ENCODE assay signal across 1 cellular context in the genomic region with DNA sequence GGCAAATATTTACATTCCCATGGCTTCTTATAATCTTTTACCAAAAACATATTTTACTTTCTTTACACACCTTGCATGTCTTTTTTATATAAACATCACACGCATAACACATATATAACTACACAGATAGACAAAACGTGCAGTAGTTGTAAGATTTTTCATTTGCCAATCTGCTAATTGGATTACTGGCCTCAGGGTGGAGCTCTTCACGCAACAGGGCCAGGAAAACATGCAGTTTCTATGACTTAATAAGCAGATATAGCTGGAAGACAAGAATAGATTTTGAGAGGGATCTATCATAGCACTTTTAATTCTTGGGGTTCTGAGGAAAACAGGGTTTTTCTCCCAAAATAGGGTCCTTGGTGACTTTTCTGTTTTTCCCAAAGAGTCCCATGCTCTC.
TF ChIP-seq lines count a peak whose summit lies in the region.

No MANE protein-coding gene starts in this region.

TF ChIP-seq in K562, 482 proteins besides CTCF, POLR2A, EP300 and RAD21:
- no peak for TF ChIP-seq ZNF695 (CRISPR knock-in tag; IDR thresholded peaks at IDR 0.05)
- no peak for TF ChIP-seq SREBF2 (CRISPR knock-in tag; IDR thresholded peaks at IDR 0.05)
- no peak for TF ChIP-seq SREBF1 (IDR thresholded peaks at IDR 0.05; ENCODE audit: borderline replicate concordance, low read depth, low read length)
- TF ChIP-seq, protein P1, sequence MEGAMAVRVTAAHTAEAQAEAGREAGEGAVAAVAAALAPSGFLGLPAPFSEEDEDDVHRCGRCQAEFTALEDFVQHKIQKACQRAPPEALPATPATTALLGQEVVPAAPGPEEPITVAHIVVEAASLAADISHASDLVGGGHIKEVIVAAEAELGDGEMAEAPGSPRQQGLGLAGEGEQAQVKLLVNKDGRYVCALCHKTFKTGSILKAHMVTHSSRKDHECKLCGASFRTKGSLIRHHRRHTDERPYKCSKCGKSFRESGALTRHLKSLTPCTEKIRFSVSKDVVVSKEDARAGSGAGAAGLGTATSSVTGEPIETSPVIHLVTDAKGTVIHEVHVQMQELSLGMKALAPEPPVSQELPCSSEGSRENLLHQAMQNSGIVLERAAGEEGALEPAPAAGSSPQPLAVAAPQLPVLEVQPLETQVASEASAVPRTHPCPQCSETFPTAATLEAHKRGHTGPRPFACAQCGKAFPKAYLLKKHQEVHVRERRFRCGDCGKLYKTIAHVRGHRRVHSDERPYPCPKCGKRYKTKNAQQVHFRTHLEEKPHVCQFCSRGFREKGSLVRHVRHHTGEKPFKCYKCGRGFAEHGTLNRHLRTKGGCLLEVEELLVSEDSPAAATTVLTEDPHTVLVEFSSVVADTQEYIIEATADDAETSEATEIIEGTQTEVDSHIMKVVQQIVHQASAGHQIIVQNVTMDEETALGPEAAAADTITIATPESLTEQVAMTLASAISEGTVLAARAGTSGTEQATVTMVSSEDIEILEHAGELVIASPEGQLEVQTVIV (CRISPR knock-in tag; IDR thresholded peaks at IDR 0.05; ENCODE audit: borderline replicate concordance), result no peak
- no peak for TF ChIP-seq ZNF347 (CRISPR knock-in tag; IDR thresholded peaks at IDR 0.05; ENCODE audit: low read depth)
- TF ChIP-seq, protein P2, sequence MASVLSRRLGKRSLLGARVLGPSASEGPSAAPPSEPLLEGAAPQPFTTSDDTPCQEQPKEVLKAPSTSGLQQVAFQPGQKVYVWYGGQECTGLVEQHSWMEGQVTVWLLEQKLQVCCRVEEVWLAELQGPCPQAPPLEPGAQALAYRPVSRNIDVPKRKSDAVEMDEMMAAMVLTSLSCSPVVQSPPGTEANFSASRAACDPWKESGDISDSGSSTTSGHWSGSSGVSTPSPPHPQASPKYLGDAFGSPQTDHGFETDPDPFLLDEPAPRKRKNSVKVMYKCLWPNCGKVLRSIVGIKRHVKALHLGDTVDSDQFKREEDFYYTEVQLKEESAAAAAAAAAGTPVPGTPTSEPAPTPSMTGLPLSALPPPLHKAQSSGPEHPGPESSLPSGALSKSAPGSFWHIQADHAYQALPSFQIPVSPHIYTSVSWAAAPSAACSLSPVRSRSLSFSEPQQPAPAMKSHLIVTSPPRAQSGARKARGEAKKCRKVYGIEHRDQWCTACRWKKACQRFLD (CRISPR knock-in tag; IDR thresholded peaks at IDR 0.05), result no peak
- no peak for TF ChIP-seq RBM14 (IDR thresholded peaks at IDR 0.05; ENCODE audit: borderline replicate concordance, insufficient read depth, low read depth, low read length)
- TF ChIP-seq, protein P3, sequence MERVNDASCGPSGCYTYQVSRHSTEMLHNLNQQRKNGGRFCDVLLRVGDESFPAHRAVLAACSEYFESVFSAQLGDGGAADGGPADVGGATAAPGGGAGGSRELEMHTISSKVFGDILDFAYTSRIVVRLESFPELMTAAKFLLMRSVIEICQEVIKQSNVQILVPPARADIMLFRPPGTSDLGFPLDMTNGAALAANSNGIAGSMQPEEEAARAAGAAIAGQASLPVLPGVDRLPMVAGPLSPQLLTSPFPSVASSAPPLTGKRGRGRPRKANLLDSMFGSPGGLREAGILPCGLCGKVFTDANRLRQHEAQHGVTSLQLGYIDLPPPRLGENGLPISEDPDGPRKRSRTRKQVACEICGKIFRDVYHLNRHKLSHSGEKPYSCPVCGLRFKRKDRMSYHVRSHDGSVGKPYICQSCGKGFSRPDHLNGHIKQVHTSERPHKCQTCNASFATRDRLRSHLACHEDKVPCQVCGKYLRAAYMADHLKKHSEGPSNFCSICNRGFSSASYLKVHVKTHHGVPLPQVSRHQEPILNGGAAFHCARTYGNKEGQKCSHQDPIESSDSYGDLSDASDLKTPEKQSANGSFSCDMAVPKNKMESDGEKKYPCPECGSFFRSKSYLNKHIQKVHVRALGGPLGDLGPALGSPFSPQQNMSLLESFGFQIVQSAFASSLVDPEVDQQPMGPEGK (CRISPR knock-in tag; IDR thresholded peaks at IDR 0.05; ENCODE audit: borderline replicate concordance), result no peak
- TF ChIP-seq ZNF232 (CRISPR knock-in tag; IDR thresholded peaks at IDR 0.05), result no peak
- TF ChIP-seq ZNF766 (CRISPR knock-in tag; conservative IDR thresholded peaks at IDR 0.05), result no peak
- TF ChIP-seq DACH1 (IDR thresholded peaks at IDR 0.05; ENCODE audit: partially characterized antibody), result no peak
- no peak for TF ChIP-seq NFRKB (IDR thresholded peaks at IDR 0.05; ENCODE audit: low read depth)
- no peak for TF ChIP-seq DDX20 (tag; IDR thresholded peaks at IDR 0.05; ENCODE audit: low read depth)
